ENCODE assay signal across 2 cellular contexts in genomic region chr20:44471481-44471882, GRCh38.
TF ChIP-seq lines count a peak whose summit lies in the region.

No MANE protein-coding gene starts in this region.

TF ChIP-seq in GM12878, 131 proteins besides CTCF, POLR2A, EP300 and RAD21:
- no peak for TF ChIP-seq BCL3 (IDR thresholded peaks at IDR 0.05; ENCODE audit: borderline replicate concordance, insufficient read depth, low read depth, low read length, poor library complexity, severe bottlenecking)
- TF ChIP-seq PAX5 (IDR thresholded peaks at IDR 0.05; ENCODE audit: borderline replicate concordance, low read depth, low read length) = no peak

TF ChIP-seq in HepG2, 621 proteins besides CTCF, POLR2A, EP300 and RAD21 (continues in another document):
- 0 out of 2 replicates have a peak, but pooled peaks have one; percentile 45 for TF ChIP-seq ZNF792 (CRISPR knock-in tag; IDR thresholded peaks at IDR 0.05)
- TF ChIP-seq RELA (CRISPR knock-in tag; IDR thresholded peaks at IDR 0.05) = 0 out of 2 replicates have a peak, but pooled peaks have one; percentile 55
- peak; percentile 77 for TF ChIP-seq RXRB (CRISPR knock-in tag; IDR thresholded peaks at IDR 0.05; ENCODE audit: borderline replicate concordance)
- 0 out of 2 replicates have a peak, but pooled peaks have one; percentile 15 for TF ChIP-seq ZFY (CRISPR knock-in tag; IDR thresholded peaks at IDR 0.05)
- TF ChIP-seq HMGXB4 (CRISPR knock-in tag; IDR thresholded peaks at IDR 0.05; ENCODE audit: borderline replicate concordance in 1 of 2, low read depth in 1 of 2) = peak; percentile 84 to 90
- TF ChIP-seq ZNF607 (CRISPR knock-in tag; IDR thresholded peaks at IDR 0.05; ENCODE audit: borderline replicate concordance) = no peak
- TF ChIP-seq SP2 (CRISPR knock-in tag; IDR thresholded peaks at IDR 0.05) = no peak
- TF ChIP-seq ZNF580 (CRISPR knock-in tag; IDR thresholded peaks at IDR 0.05; ENCODE audit: borderline replicate concordance, low read depth) = peak; percentile 72; the same call in 1 of the 2 replicates
- TF ChIP-seq CENPT (CRISPR knock-in tag; IDR thresholded peaks at IDR 0.05; ENCODE audit: low read depth) = no peak
- 0 out of 2 replicates have a peak, but pooled peaks have one; percentile 22 for TF ChIP-seq MEF2D (CRISPR knock-in tag; IDR thresholded peaks at IDR 0.05)
- peak; percentile 76; the same call in 1 of the 2 replicates for TF ChIP-seq ZFP36L2 (CRISPR knock-in tag; IDR thresholded peaks at IDR 0.05)
- no peak for TF ChIP-seq FOXA1 (IDR thresholded peaks at IDR 0.05)
- TF ChIP-seq FOXA1 (CRISPR knock-in tag; IDR thresholded peaks at IDR 0.05) = peak; percentile 77
- TF ChIP-seq NR3C1 (CRISPR knock-in tag; IDR thresholded peaks at IDR 0.05) = no peak
- no peak for TF ChIP-seq ZNF414 (CRISPR knock-in tag; IDR thresholded peaks at IDR 0.05)
- peak; percentile 67; the same call in 1 of the 2 replicates for TF ChIP-seq THRA (CRISPR knock-in tag; IDR thresholded peaks at IDR 0.05; ENCODE audit: borderline replicate concordance)
- TF ChIP-seq ETS1 (CRISPR knock-in tag; IDR thresholded peaks at IDR 0.05) = no peak
- TF ChIP-seq HOXA5 (CRISPR knock-in tag; IDR thresholded peaks at IDR 0.05) = 0 out of 2 replicates have a peak, but pooled peaks have one; percentile 40
- TF ChIP-seq ZNF251 (CRISPR knock-in tag; IDR thresholded peaks at IDR 0.05) = no peak
- peak; percentile 78; the same call in 1 of the 2 replicates for TF ChIP-seq ZBTB25 (CRISPR knock-in tag; IDR thresholded peaks at IDR 0.05)
- TF ChIP-seq ZNF720 (CRISPR knock-in tag; IDR thresholded peaks at IDR 0.05) = 0 out of 2 replicates have a peak, but pooled peaks have one; percentile 77
- TF ChIP-seq FOXK1 (CRISPR knock-in tag; IDR thresholded peaks at IDR 0.05; ENCODE audit: borderline replicate concordance, low read depth) = peak; percentile 78
- peak; percentile 74; the same call in 1 of the 2 replicates for TF ChIP-seq ZNF12 (CRISPR knock-in tag; IDR thresholded peaks at IDR 0.05)
- 0 out of 2 replicates have a peak, but pooled peaks have one; percentile 27 for TF ChIP-seq DNMT1 (CRISPR knock-in tag; IDR thresholded peaks at IDR 0.05)
- peak; percentile 56 for TF ChIP-seq BCL6 (CRISPR knock-in tag; IDR thresholded peaks at IDR 0.05)
- 0 out of 2 replicates have a peak, but pooled peaks have one; percentile 34 for TF ChIP-seq TOE1 (CRISPR knock-in tag; IDR thresholded peaks at IDR 0.05)
- peak; percentile 45; the same call in 1 of the 2 replicates for TF ChIP-seq ZNF34 (CRISPR knock-in tag; IDR thresholded peaks at IDR 0.05; ENCODE audit: borderline replicate concordance)
- TF ChIP-seq TBP (CRISPR knock-in tag; IDR thresholded peaks at IDR 0.05) = no peak
- 0 out of 2 replicates have a peak, but pooled peaks have one; percentile 16 for TF ChIP-seq NR2F6 (IDR thresholded peaks at IDR 0.05)
- TF ChIP-seq NR2F6 (CRISPR knock-in tag; IDR thresholded peaks at IDR 0.05) = no peak
- 0 out of 2 replicates have a peak, but pooled peaks have one; percentile 45 for TF ChIP-seq NCOA2 (CRISPR knock-in tag; IDR thresholded peaks at IDR 0.05)
- TF ChIP-seq HNF1B (CRISPR knock-in tag; IDR thresholded peaks at IDR 0.05) = 0 out of 2 replicates have a peak, but pooled peaks have one; percentile 29
- TF ChIP-seq NPAS2 (CRISPR knock-in tag; IDR thresholded peaks at IDR 0.05; ENCODE audit: borderline replicate concordance) = no peak
- TF ChIP-seq RCOR2 (CRISPR knock-in tag; IDR thresholded peaks at IDR 0.05) = peak; percentile 67; the same call in 1 of the 2 replicates
- TF ChIP-seq FOSL2 (CRISPR knock-in tag; IDR thresholded peaks at IDR 0.05) = peak; percentile 28; the same call in 1 of the 2 replicates
- no peak for TF ChIP-seq HNRNPH1 (optimal IDR thresholded peaks at IDR 0.05; ENCODE audit: low read depth, low read length)
- no peak for TF ChIP-seq KAT2B (IDR thresholded peaks at IDR 0.05; ENCODE audit: borderline replicate concordance, low read depth, low read length)
- peak; percentile 74; the same call in 1 of the 2 replicates for TF ChIP-seq ZNF232 (CRISPR knock-in tag; IDR thresholded peaks at IDR 0.05; ENCODE audit: borderline replicate concordance)
- TF ChIP-seq STAT5B (CRISPR knock-in tag; IDR thresholded peaks at IDR 0.05) = 0 out of 2 replicates have a peak, but pooled peaks have one; percentile 83
- TF ChIP-seq ZHX1 (CRISPR knock-in tag; IDR thresholded peaks at IDR 0.05; ENCODE audit: low read depth) = no peak
- peak; percentile 45; the same call in 1 of the 2 replicates for TF ChIP-seq ZBTB33 (CRISPR knock-in tag; IDR thresholded peaks at IDR 0.05)
- TF ChIP-seq ZBTB49 (CRISPR knock-in tag; IDR thresholded peaks at IDR 0.05; ENCODE audit: borderline replicate concordance) = 0 out of 2 replicates have a peak, but pooled peaks have one; percentile 88
- peak; percentile 92 for TF ChIP-seq CEBPG (CRISPR knock-in tag; IDR thresholded peaks at IDR 0.05)
